In genomic region chr9:14353222-14354056, GRCh38 we compare ENCODE assay signal across 8 cellular contexts. TPM values are rescaled to one million over a fixed set of nuclear protein-coding genes. Genes with fewer than 3 reads are reported as not detected.
A peak's percentile ranks its signal among the peaks of the same experiment; 100 is the strongest.
DNase-seq lines count a peak whose midpoint lies in the region; ATAC-seq and TF ChIP-seq lines count a peak whose summit lies in the region.

No MANE protein-coding gene starts in this region.

- H3K4me3 ChIP-seq in CD8-positive, alpha-beta T cell (ENCODE audit: low read depth, low read length) = no peak overlapping the region

- H3K27ac ChIP-seq in CD8-positive, alpha-beta T cell (ENCODE audit: low read depth, low read length) = no peak overlapping the region

- no peaks in the 10 kb centered on the region for H3K36me3 ChIP-seq in CD8-positive, alpha-beta T cell (ENCODE audit: insufficient read depth, low read length)

- no peaks in the 10 kb centered on the region for H3K9me3 Mint-ChIP-seq in CD8-positive, alpha-beta T cell
- H3K9me3 Mint-ChIP-seq in effector memory CD8-positive, alpha-beta T cell = no peaks in the 10 kb centered on the region

- intact Hi-C loops in CD8-positive, alpha-beta T cell (cut with DNase I, micrococcal nuclease) = loop anchor here (2.0 to 10.0 kb wide), 3 partner anchors 925 to 999 kb away; no protein-coding TSS in a partner anchor

- H3K27ac Mint-ChIP-seq in CD8-positive, alpha-beta T cell = no peak overlapping the region
- H3K27ac Mint-ChIP-seq in effector memory CD8-positive, alpha-beta T cell = no peak overlapping the region

- POLR2A ChIA-PET in CD8-positive, alpha-beta T cell (lab: Charles Lee) = no interaction called here

- no peaks in the 10 kb centered on the region for H3K4me1 ChIP-seq in CD8-positive, alpha-beta T cell (ENCODE audit: insufficient read depth, low read length)

- no peaks in the 10 kb centered on the region for H3K27me3 ChIP-seq in CD8-positive, alpha-beta T cell (ENCODE audit: insufficient read depth, low read length)

- peak; percentile 36 to 72 (median 55) for DNase-seq in CD8-positive, alpha-beta T cell
- DNase-seq in NCI-H774 (lab: John Stamatoyannopoulos, UW) (peak; percentile 89), middle frontal gyrus (ENCODE audit: extremely low spot score, low spot score) (peak; percentile 88)
- peak; percentile 6 to 19 for DNase-seq in activated CD8-positive, alpha-beta memory T cell treated with anti-CD3 and anti-CD28 coated beads for 4 hours (ENCODE audit: low read depth in 2 of 2)
- peak; percentile 58 to 66 (median 59) for DNase-seq in effector memory CD8-positive, alpha-beta T cell
- peak; percentile 20 to 39 for DNase-seq in stimulated activated CD8-positive, alpha-beta memory T cell treated with anti-CD3 and anti-CD28 coated beads, Interleukin-4, amount 100 ng/mL, for 1 hour (ENCODE audit: low read depth in 2 of 2, low spot score in 1 of 2)

- peaks cover 51% of the 10 kb centered on the region for H3K27me3 Mint-ChIP-seq in CD8-positive, alpha-beta T cell (ENCODE audit: low read depth)
- peaks cover 45 to 67% of the 10 kb centered on the region in 2 donors for H3K27me3 Mint-ChIP-seq in effector memory CD8-positive, alpha-beta T cell

- CTCF ChIA-PET in CD8-positive, alpha-beta T cell (lab: Charles Lee) = interaction anchor here (0.7 to 2.1 kb wide), 7 partner anchors 9 to 1955 kb away, joined by 3 to 10 read pairs (median 3); no protein-coding TSS in a partner anchor

- peaks cover 6% of the 10 kb centered on the region for H3K4me1 Mint-ChIP-seq in CD8-positive, alpha-beta T cell (ENCODE audit: low read depth)
- H3K4me1 Mint-ChIP-seq in effector memory CD8-positive, alpha-beta T cell (ENCODE audit: low read depth in 2 of 2) = peaks cover 13% of the 10 kb centered on the region in 2 donors

- ATAC-seq in CD8-positive, alpha-beta T cell = no peak
- ATAC-seq in GM19438 (IDR thresholded peaks at IDR 0.05; ENCODE audit: low read depth, unreplicated experiment) (peak; percentile 80), HG03460 (IDR thresholded peaks at IDR 0.05; ENCODE audit: unreplicated experiment) (peak; percentile 94)
- ATAC-seq in effector memory CD8-positive, alpha-beta T cell (replicated peaks) = peak; percentile 57

- no peaks in the 10 kb centered on the region for H3K36me3 Mint-ChIP-seq in CD8-positive, alpha-beta T cell
- peaks cover 4% of the 10 kb centered on the region for H3K36me3 Mint-ChIP-seq in effector memory CD8-positive, alpha-beta T cell (ENCODE audit: insufficient read depth)

- H3K9me3 ChIP-seq in CD8-positive, alpha-beta T cell (ENCODE audit: low read length) = no peaks in the 10 kb centered on the region

- peak; percentile 18 for TF ChIP-seq CTCF in CD8-positive, alpha-beta T cell (IDR thresholded peaks at IDR 0.05)

- H3K4me3 Mint-ChIP-seq in CD8-positive, alpha-beta T cell = no peak overlapping the region
- no peak overlapping the region for H3K4me3 Mint-ChIP-seq in effector memory CD8-positive, alpha-beta T cell

RNA-seq across cellular contexts. Expression of gene NFIB, which starts 39.5 kb away (rescaled TPM):
- total RNA-seq in CD8-positive, alpha-beta T cell = not detected

Comparison
In these comparisons a context has a peak if more than half of its experiments do, and no peak if none do; other contexts are left out.
1. DNase-seq: peak in every context shown above with its lines; median percentile 89 in NCI-H774; 88 in middle frontal gyrus; 59 in effector memory CD8-positive, alpha-beta T cell; 55 in CD8-positive, alpha-beta T cell; 30 in stimulated activated CD8-positive, alpha-beta memory T cell treated with anti-CD3 and anti-CD28 coated beads, Interleukin-4, amount 100 ng/mL, for 1 hour; 12 in activated CD8-positive, alpha-beta memory T cell treated with anti-CD3 and anti-CD28 coated beads for 4 hours.